In genomic region chr4:168384437-168385141, GRCh38 we compare ENCODE assay signal across 17 cellular contexts.
DNase-seq lines count a peak whose midpoint lies in the region; ATAC-seq, FAIRE-seq and TF ChIP-seq lines count a peak whose summit lies in the region.
"Had no signal": no experiment of that assay in that cellular context is flagged by ENCODE, and none has a peak within 500 bp of the region (broad histone marks: within the 10 kb centered on the region; RNA-seq: fewer than 3 reads in every experiment).

No MANE protein-coding gene starts in this region.

- 80% methylated on average over 1 of the region's 5 CpGs; no CpG with 5 or more reads in 1 of the 2 experiments for WGBS in IMR-90 (ENCODE audit: extremely low coverage in 2 of 2, insufficient read length in 1 of 2), 2 experiments
- WGBS in K562 (ENCODE audit: insufficient coverage, low coverage, missing lambda C conversion rate): 2% methylated on average over 5 of the region's 5 CpGs
- 65 to 79% (median 74%) methylated on average over 5 of the region's 5 CpGs for whole genome bisulfite sequencing in ovary, 3 donors

- no peak overlapping the region for H2BK20ac ChIP-seq in IMR-90 (ENCODE audit: low read depth, low read length)

- ATAC-seq in IMR-90 (ENCODE audit: low read depth) (peak; percentile 54), K562 (no peak)
- ATAC-seq: esophagus mucosa; stimulated activated memory B cell treated with anti-CD40 and anti-IgM and Interleukin-4, amounts not matched to agents 10 μg/mL and 1 μg/mL and 100 μg/mL, for 72 hours; WTC11 had no signal

- no peak overlapping the region for H2AK5ac ChIP-seq in IMR-90 (ENCODE audit: low read depth, low read length)

- H3K4me3 Mint-ChIP-seq in Caco-2 (ENCODE audit: unreplicated experiment): no peak overlapping the region
- H3K4me3 Mint-ChIP-seq in activated T-helper 2 cell treated with anti-CD3 and anti-CD28 coated beads, Interferon-gamma antibody, Interleukin-2, Interleukin-4, amounts not matched to agents 10 μg/mL and 5 μg/mL and 100 μg/mL, durations not matched to agents 14 hours and 24 hours and 36 hours (ENCODE audit: low read depth): no peak overlapping the region
- H3K4me3 Mint-ChIP-seq: stimulated activated memory B cell treated with anti-CD40 and anti-IgM and Interleukin-4, amounts not matched to agents 10 μg/mL and 1 μg/mL and 100 μg/mL, for 72 hours; WTC11 had no signal

- no peak overlapping the region for H3K23ac ChIP-seq in IMR-90 (ENCODE audit: low read depth, low read length)

- no peak overlapping the region for H3K27ac Mint-ChIP-seq in Caco-2 (ENCODE audit: unreplicated experiment)
- no peak overlapping the region for H3K27ac Mint-ChIP-seq in activated T-helper 2 cell treated with anti-CD3 and anti-CD28 coated beads, Interferon-gamma antibody, Interleukin-2, Interleukin-4, amounts not matched to agents 10 μg/mL and 5 μg/mL and 100 μg/mL, durations not matched to agents 14 hours and 24 hours and 36 hours
- H3K27ac Mint-ChIP-seq: stimulated activated memory B cell treated with anti-CD40 and anti-IgM and Interleukin-4, amounts not matched to agents 10 μg/mL and 1 μg/mL and 100 μg/mL, for 72 hours; WTC11 had no signal

- no peak overlapping the region for H3K56ac ChIP-seq in IMR-90 (ENCODE audit: extremely low read depth, insufficient read depth, low read length)

- H3K27me3 Mint-ChIP-seq in Caco-2 (ENCODE audit: insufficient read depth, unreplicated experiment): peaks cover 14% of the 10 kb centered on the region
- H3K27me3 Mint-ChIP-seq in activated T-helper 2 cell treated with anti-CD3 and anti-CD28 coated beads, Interferon-gamma antibody, Interleukin-2, Interleukin-4, amounts not matched to agents 10 μg/mL and 5 μg/mL and 100 μg/mL, durations not matched to agents 14 hours and 24 hours and 36 hours (ENCODE audit: low read depth): no peaks in the 10 kb centered on the region
- H3K27me3 Mint-ChIP-seq: stimulated activated memory B cell treated with anti-CD40 and anti-IgM and Interleukin-4, amounts not matched to agents 10 μg/mL and 1 μg/mL and 100 μg/mL, for 72 hours had no signal

- TF ChIP-seq CTCF in Caco-2 (IDR thresholded peaks at IDR 0.05; ENCODE audit: insufficient read depth in 1 of 2, low read depth in 1 of 2, low read length in 1 of 2, severe bottlenecking in 1 of 2, unreplicated experiment in 1 of 2) (no peak), IMR-90 (conservative IDR thresholded peaks at IDR 0.05; ENCODE audit: low read depth, low read length) (no peak), K562 (IDR thresholded peaks at IDR 0.05 in 2 of 3, conservative IDR thresholded peaks at IDR 0.05 in 1 of 3; ENCODE audit: insufficient read depth in 2 of 3, low read depth in 1 of 3, low read length in 3 of 3) (no peak), ovary (IDR thresholded peaks at IDR 0.05) (no peak)

- H2BK15ac ChIP-seq in IMR-90 (ENCODE audit: low read depth, low read length): no peak overlapping the region

- dilution Hi-C loops in IMR-90 (cut with HindIII; ENCODE audit: low sequenced_read_pairs, unreplicated experiment): no loop called here

- no TSS peak for BruUV-seq in Caco-2 (replicated peaks; lab: Mats Ljungman, UMichigan)
- BruUV-seq in IMR-90 (replicated peaks; lab: Mats Ljungman, UMichigan): no TSS peak
- no TSS peak for BruUV-seq in K562 (replicated peaks; lab: Mats Ljungman, UMichigan)

- POLR2A ChIA-PET in Caco-2 (lab: Charles Lee) (no interaction called here), IMR-90 (lab: Charles Lee; ENCODE audit: unreplicated experiment) (no interaction called here), K562 (lab: Yijun Ruan, JAX) (no interaction called here)

- no peak overlapping the region for H2AK9ac ChIP-seq in IMR-90 (replicated peaks; ENCODE audit: low read depth, low read length, poor library complexity)

- H2AFZ ChIP-seq in IMR-90 (replicated peaks; ENCODE audit: low read length, poor library complexity) (no peak overlapping the region), K562 (ENCODE audit: low read depth, low read length) (no peak overlapping the region)
- H2AFZ ChIP-seq: PC-9 had no signal

- H3K27ac ChIP-seq in IMR-90 (ENCODE audit: insufficient read depth, low read length) (no peak overlapping the region), K562 (ENCODE audit: extremely low read depth, low read depth, low read length) (no peak overlapping the region), ovary (no peak overlapping the region)
- H3K27ac ChIP-seq: PC-9 had no signal

- TF ChIP-seq POLR2A in IMR-90 (IDR thresholded peaks at IDR 0.05; ENCODE audit: low read depth, low read length): no peak
- no peak for TF ChIP-seq POLR2A in K562 (conservative IDR thresholded peaks at IDR 0.05)
- no peak for TF ChIP-seq POLR2A in ovary (IDR thresholded peaks at IDR 0.05)

- no peak overlapping the region for H4K91ac ChIP-seq in IMR-90 (ENCODE audit: insufficient read depth, low read depth, low read length)

- H3K4me1 Mint-ChIP-seq in Caco-2 (ENCODE audit: low read depth, unreplicated experiment): no peaks in the 10 kb centered on the region
- H3K4me1 Mint-ChIP-seq in activated T-helper 2 cell treated with anti-CD3 and anti-CD28 coated beads, Interferon-gamma antibody, Interleukin-2, Interleukin-4, amounts not matched to agents 10 μg/mL and 5 μg/mL and 100 μg/mL, durations not matched to agents 14 hours and 24 hours and 36 hours (ENCODE audit: low read depth): no peaks in the 10 kb centered on the region

- no peak for TF ChIP-seq RAD21 in IMR-90 (IDR thresholded peaks at IDR 0.05; ENCODE audit: low read length)
- 0 out of 4 replicates have a peak, but pooled peaks of 1 of the 2 experiments have one; percentile 7 for TF ChIP-seq RAD21 in K562 (CRISPR knock-in tag; conservative IDR thresholded peaks at IDR 0.05 in 1 of 2, IDR thresholded peaks at IDR 0.05 in 1 of 2)

- H3K79me1 ChIP-seq in IMR-90 (ENCODE audit: low read depth in 1 of 2, low read length in 2 of 2): no peaks in the 10 kb centered on the region

- H3K4me2 ChIP-seq in IMR-90 (ENCODE audit: low read depth, low read length) (no peak overlapping the region), K562 (ENCODE audit: insufficient read depth, low read length) (no peak overlapping the region)
- H3K4me2 ChIP-seq: PC-9 had no signal

- H4K20me1 ChIP-seq in IMR-90 (ENCODE audit: insufficient read depth, low read length) (no peaks in the 10 kb centered on the region), K562 (replicated peaks; ENCODE audit: control insufficient read depth, insufficient read depth, low read length) (no peaks in the 10 kb centered on the region)

- H2BK5ac ChIP-seq in IMR-90 (ENCODE audit: low read depth, low read length, poor library complexity, severe bottlenecking): no peak overlapping the region

- no peak overlapping the region for H3K9ac ChIP-seq in IMR-90 (ENCODE audit: low read depth, low read length)
- no peak overlapping the region for H3K9ac ChIP-seq in K562 (ENCODE audit: insufficient read depth in 1 of 2, low read depth in 2 of 2, low read length in 2 of 2)

- FAIRE-seq in K562 (lab: Jason Lieb, UNC): no peak

- H3K4me3 ChIP-seq in Caco-2 (ENCODE audit: low read depth, low read length): no peak overlapping the region
- H3K4me3 ChIP-seq in IMR-90 (ENCODE audit: insufficient read depth, low read depth, low read length): no peak overlapping the region
- no peak overlapping the region for H3K4me3 ChIP-seq in K562
- no peak overlapping the region for H3K4me3 ChIP-seq in ovary
- H3K4me3 ChIP-seq: PC-9 had no signal

- intact Hi-C loops in Caco-2 (cut with micrococcal nuclease; ENCODE audit: unreplicated experiment) (no loop called here), IMR-90 (cut with micrococcal nuclease) (no loop called here), K562 (cut with micrococcal nuclease) (no loop called here), ovary (cut with DNase I) (no loop called here)
- intact Hi-C loops in activated T-helper 2 cell treated with anti-CD3 and anti-CD28 coated beads, Interferon-gamma antibody, Interleukin-2, Interleukin-4, amounts not matched to agents 10 μg/mL and 5 μg/mL and 100 μg/mL, durations not matched to agents 14 hours and 24 hours and 36 hours (cut with micrococcal nuclease): no loop called here

- CTCF ChIA-PET in Caco-2 (lab: Charles Lee) (no interaction called here), IMR-90 (lab: Yijun Ruan, JAX) (no interaction called here), K562 (lab: Yijun Ruan, JAX; ENCODE audit: low intra/inter-chr PET ratio) (no interaction called here)

- DNase-seq in Caco-2 (peak; percentile 13 to 38), IMR-90 (peak; percentile 28), K562 (ENCODE audit: extremely low read depth in 1 of 4, low spot score in 3 of 4) (peak in 2 of 4 experiments; percentile 5 to 42), iris pigment epithelial cell (ENCODE audit: low read depth) (peak; percentile 18), NCI-H510A treated with DMSO at 0.1 percent for 48 hours (lab: John Stamatoyannopoulos, UW) (no peak), GF-D8 (lab: John Stamatoyannopoulos, UW) (no peak), ovary (no peak)
- DNase-seq in activated T-helper 2 cell treated with anti-CD3 and anti-CD28 coated beads, Interferon-gamma antibody, Interleukin-2, Interleukin-4, amounts not matched to agents 10 μg/mL and 5 μg/mL and 100 μg/mL, durations not matched to agents 14 hours and 24 hours and 36 hours (ENCODE audit: low spot score): no peak
- DNase-seq: activated effector memory CD4-positive, alpha-beta T cell treated with Interleukin-2 at 50 U/mL for 16 hours; aorta; hippocampal formation; NCI-H1694; NCI-H510A; PC-9 had no signal

- in situ Hi-C loops in IMR-90 (cut with MboI; ENCODE audit: low sequenced_read_pairs) (no loop called here), K562 (cut with MboI) (no loop called here)

- H3K14ac ChIP-seq in IMR-90 (replicated peaks; ENCODE audit: low read depth, low read length): no peak overlapping the region

- H3K36me3 ChIP-seq in Caco-2 (ENCODE audit: control insufficient read depth, insufficient read depth, low read length): no peaks in the 10 kb centered on the region
- no peaks in the 10 kb centered on the region for H3K36me3 ChIP-seq in IMR-90 (ENCODE audit: control insufficient read depth, insufficient read depth, low read length)
- H3K36me3 ChIP-seq in K562 (ENCODE audit: control insufficient read depth, insufficient read depth, low read length): no peaks in the 10 kb centered on the region
- H3K36me3 ChIP-seq in ovary: no peaks in the 10 kb centered on the region

- no peak overlapping the region for H4K5ac ChIP-seq in IMR-90 (ENCODE audit: low read depth, low read length)

- peak; percentile 65 for TF ChIP-seq EP300 in K562 (IDR thresholded peaks at IDR 0.05; ENCODE audit: low read length)
- TF ChIP-seq EP300 in ovary (IDR thresholded peaks at IDR 0.05): no peak

- H3K18ac ChIP-seq in IMR-90 (ENCODE audit: low read depth, low read length): no peak overlapping the region

- no peak overlapping the region for H2BK120ac ChIP-seq in IMR-90 (ENCODE audit: low read depth, low read length)

- H3K4me1 ChIP-seq in Caco-2: peaks cover 10% of the 10 kb centered on the region; the same call in 1 of the 2 replicates
- H3K4me1 ChIP-seq in IMR-90 (ENCODE audit: control insufficient read depth, insufficient read depth, low read length): no peaks in the 10 kb centered on the region
- H3K4me1 ChIP-seq in K562 (replicated peaks in 1 of 2; ENCODE audit: control insufficient read depth in 2 of 2, insufficient read depth in 2 of 2, low read length in 2 of 2): no peaks in the 10 kb centered on the region; a peak in 1 of 5 replicates
- no peaks in the 10 kb centered on the region for H3K4me1 ChIP-seq in ovary (ENCODE audit: insufficient read depth)

- no peak overlapping the region for H3K4ac ChIP-seq in IMR-90 (ENCODE audit: low read depth, low read length)

- no peaks in the 10 kb centered on the region for H3K9me3 ChIP-seq in Caco-2
- H3K9me3 ChIP-seq in IMR-90 (ENCODE audit: control insufficient read depth, insufficient read depth, low read length): no peaks in the 10 kb centered on the region
- no peaks in the 10 kb centered on the region for H3K9me3 ChIP-seq in K562 (replicated peaks; ENCODE audit: control insufficient read depth, insufficient read depth, low read depth, low read length)
- H3K9me3 ChIP-seq in ovary: no peaks in the 10 kb centered on the region

- H3K27me3 ChIP-seq in Caco-2 (replicated peaks; ENCODE audit: control insufficient read depth, insufficient read depth, low read length): 0 out of 2 replicates have a peak, but pooled peaks cover 1% of the 10 kb centered on the region
- no peaks in the 10 kb centered on the region for H3K27me3 ChIP-seq in IMR-90 (ENCODE audit: control insufficient read depth, insufficient read depth, low read length)
- H3K27me3 ChIP-seq in K562 (ENCODE audit: control insufficient read depth in 2 of 2, insufficient read depth in 2 of 2, low read length in 2 of 2): no peaks in the 10 kb centered on the region
- H3K27me3 ChIP-seq in ovary: no peaks in the 10 kb centered on the region

- no peaks in the 10 kb centered on the region for H3K9me3 Mint-ChIP-seq in Caco-2 (ENCODE audit: unreplicated experiment)
- H3K9me3 Mint-ChIP-seq in activated T-helper 2 cell treated with anti-CD3 and anti-CD28 coated beads, Interferon-gamma antibody, Interleukin-2, Interleukin-4, amounts not matched to agents 10 μg/mL and 5 μg/mL and 100 μg/mL, durations not matched to agents 14 hours and 24 hours and 36 hours: no peaks in the 10 kb centered on the region

- H4K8ac ChIP-seq in IMR-90 (ENCODE audit: low read depth in 2 of 2, low read length in 2 of 2): no peak overlapping the region

- H3K36me3 Mint-ChIP-seq in Caco-2 (ENCODE audit: insufficient read depth, unreplicated experiment): no peaks in the 10 kb centered on the region
- peaks cover 26% of the 10 kb centered on the region for H3K36me3 Mint-ChIP-seq in activated T-helper 2 cell treated with anti-CD3 and anti-CD28 coated beads, Interferon-gamma antibody, Interleukin-2, Interleukin-4, amounts not matched to agents 10 μg/mL and 5 μg/mL and 100 μg/mL, durations not matched to agents 14 hours and 24 hours and 36 hours (ENCODE audit: low read depth)

- H3K9me1 ChIP-seq in IMR-90 (ENCODE audit: insufficient read depth, low read length) (no peaks in the 10 kb centered on the region; the same call in 1 of the 2 replicates), K562 (ENCODE audit: control insufficient read depth, insufficient read depth, low read length) (no peaks in the 10 kb centered on the region)

- H3K79me2 ChIP-seq in K562 (ENCODE audit: control insufficient read depth, insufficient read depth, low read length): no peaks in the 10 kb centered on the region

Comparison
In these comparisons a context has a peak if more than half of its experiments do, and no peak if none do; other contexts are left out.
1. DNase-seq: peak in Caco-2 (2 of 2), IMR-90 (single experiment) and iris pigment epithelial cell (single experiment); none in NCI-H510A treated with DMSO at 0.1 percent for 48 hours (single experiment), GF-D8 (single experiment), ovary (0 of 5) and activated T-helper 2 cell treated with anti-CD3 and anti-CD28 coated beads, Interferon-gamma antibody, Interleukin-2, Interleukin-4, amounts not matched to agents 10 μg/mL and 5 μg/mL and 100 μg/mL, durations not matched to agents 14 hours and 24 hours and 36 hours (single experiment).